Comparison of ENCODE assay signal across 8 cellular contexts in genomic region chr1:224029286-224030025, GRCh38.
DNase-seq lines count a peak whose midpoint lies in the region; ATAC-seq and TF ChIP-seq lines count a peak whose summit lies in the region.
"Not testable (repeated sequence)": the region's sequence is repeated elsewhere in the genome, so short reads cannot be mapped to it uniquely, and the experiment has no call there.

No MANE protein-coding gene starts in this region.

- not testable (repeated sequence) for H3K36me3 ChIP-seq in brain microvascular endothelial cell (replicated peaks)

- in situ Hi-C loops in brain microvascular endothelial cell (cut with HindIII; ENCODE audit: low pct_ligation_motif_present, low sequenced_read_pairs), result not testable (repeated sequence)

- not testable (repeated sequence) for H3K27me3 ChIP-seq in brain microvascular endothelial cell (replicated peaks)

- TF ChIP-seq CTCF in GM12865 (IDR thresholded peaks at IDR 0.05; ENCODE audit: insufficient read depth, low read depth, low read length, missing control alignments); brain microvascular endothelial cell (IDR thresholded peaks at IDR 0.05; ENCODE audit: low read depth, low read length, missing control alignments): not testable (repeated sequence)

- not testable (repeated sequence) for H3K27ac ChIP-seq in brain microvascular endothelial cell

- DNase-seq in GM12865 (ENCODE audit: low read depth) (peak; percentile 62), brain microvascular endothelial cell (peak; percentile 16), renal cortical epithelial cell (ENCODE audit: low read depth) (peak; percentile 84)

- not testable (repeated sequence) for H3K4me3 ChIP-seq in GM12865 (ENCODE audit: low read depth, low read length); brain microvascular endothelial cell (ENCODE audit: low read depth, low read length)

- ATAC-seq in GM19035 (IDR thresholded peaks at IDR 0.05; ENCODE audit: unreplicated experiment), result peak; percentile 86
- ATAC-seq in GM21526 (IDR thresholded peaks at IDR 0.05; ENCODE audit: low FRiP score, unreplicated experiment), result peak; percentile 64
- peak; percentile 79 for ATAC-seq in HG02763 (IDR thresholded peaks at IDR 0.05; ENCODE audit: unreplicated experiment)
- ATAC-seq in HG03108 (IDR thresholded peaks at IDR 0.05; ENCODE audit: unreplicated experiment), result peak; percentile 93
- peak; percentile 88 for ATAC-seq in HG03571 (IDR thresholded peaks at IDR 0.05; ENCODE audit: unreplicated experiment)

Comparison
In these comparisons a context has a peak if more than half of its experiments do, and no peak if none do; other contexts are left out.
1. DNase-seq: peak in every context shown above with its lines; median percentile 84 in renal cortical epithelial cell; 62 in GM12865; 16 in brain microvascular endothelial cell.